9 cellular contexts compared by ENCODE assay signal in the genomic region with DNA sequence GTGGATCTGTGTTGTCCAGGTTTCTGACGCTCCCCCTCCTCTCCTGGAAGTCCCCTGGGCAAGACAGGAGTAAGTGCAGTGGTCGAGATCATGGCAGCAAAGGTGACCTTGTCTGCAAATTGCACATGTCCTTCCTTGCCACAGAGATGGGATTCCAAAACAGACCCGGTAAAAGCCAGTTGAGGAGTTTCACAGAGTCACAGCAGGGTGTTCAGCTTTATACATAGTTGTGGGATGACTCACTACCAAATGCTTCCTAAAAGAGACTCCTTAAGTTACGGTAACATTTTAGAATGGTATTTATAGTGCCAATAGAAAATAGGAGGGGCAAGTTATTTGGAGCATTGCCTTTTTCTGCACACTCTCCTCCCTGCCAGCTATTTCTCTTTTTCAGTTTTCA.
DNase-seq lines count a peak whose midpoint lies in the region; ATAC-seq and TF ChIP-seq lines count a peak whose summit lies in the region.
"Had no signal": no experiment of that assay in that cellular context is flagged by ENCODE, and none has a peak within 500 bp of the region (broad histone marks: within the 10 kb centered on the region; RNA-seq: fewer than 3 reads in every experiment).

No MANE protein-coding gene starts in this region.

- H3K27me3 ChIP-seq in sigmoid colon: no peaks in the 10 kb centered on the region

- H3K27ac Mint-ChIP-seq in activated naive CD4-positive, alpha-beta T cell treated with anti-CD3 and anti-CD28 coated beads, Interleukin-2, amount 10 ng/mL, durations not matched to agents 7 days and 5 days: no peak overlapping the region
- H3K27ac Mint-ChIP-seq: CD4-positive, CD25-positive, alpha-beta regulatory T cell had no signal

- 23 to 47% methylated on average over 4 of the region's 4 CpGs for WGBS in sigmoid colon, 2 donors

- peak overlapping the region; percentile 72 for H3K4me3 ChIP-seq in SK-N-MC
- no peak overlapping the region for H3K4me3 ChIP-seq in sigmoid colon

- H3K4me1 ChIP-seq in sigmoid colon: peaks cover 0 to 43% (median 32%) of the 10 kb centered on the region in 4 donors

- H3K9me3 ChIP-seq in SK-N-MC (ENCODE audit: low read depth, low read length) (no peaks in the 10 kb centered on the region), sigmoid colon (no peaks in the 10 kb centered on the region)

- CTCF ChIA-PET in activated naive CD4-positive, alpha-beta T cell treated with anti-CD3 and anti-CD28 coated beads, Interleukin-2, amount 10 ng/mL, durations not matched to agents 7 days and 5 days (lab: Charles Lee): no interaction called here

- TF ChIP-seq EP300 in sigmoid colon (IDR thresholded peaks at IDR 0.05): no peak

- peaks cover 4% of the 10 kb centered on the region; the same call in 1 of the 2 replicates for H3K36me3 ChIP-seq in SK-N-MC (ENCODE audit: insufficient read depth, low read length)
- no peaks in the 10 kb centered on the region for H3K36me3 ChIP-seq in sigmoid colon

- no peaks in the 10 kb centered on the region for H3K4me1 Mint-ChIP-seq in activated naive CD4-positive, alpha-beta T cell treated with anti-CD3 and anti-CD28 coated beads, Interleukin-2, amount 10 ng/mL, durations not matched to agents 7 days and 5 days
- H3K4me1 Mint-ChIP-seq: CD4-positive, CD25-positive, alpha-beta regulatory T cell had no signal

- TF ChIP-seq POLR2A in sigmoid colon (IDR thresholded peaks at IDR 0.05): no peak

- H3K36me3 Mint-ChIP-seq in activated naive CD4-positive, alpha-beta T cell treated with anti-CD3 and anti-CD28 coated beads, Interleukin-2, amount 10 ng/mL, durations not matched to agents 7 days and 5 days: no peaks in the 10 kb centered on the region
- H3K36me3 Mint-ChIP-seq: CD4-positive, CD25-positive, alpha-beta regulatory T cell had no signal

- H3K9me3 Mint-ChIP-seq in activated naive CD4-positive, alpha-beta T cell treated with anti-CD3 and anti-CD28 coated beads, Interleukin-2, amount 10 ng/mL, durations not matched to agents 7 days and 5 days: no peaks in the 10 kb centered on the region
- H3K9me3 Mint-ChIP-seq: CD4-positive, CD25-positive, alpha-beta regulatory T cell had no signal

- H3K9ac ChIP-seq in SK-N-MC (ENCODE audit: insufficient read length): peak overlapping the region; percentile 54

- DNase-seq in HCEC 1CT (peak; percentile 91), SK-N-MC (ENCODE audit: low read depth, low spot score) (peak; percentile 89), Right ventricle myocardium superior (no peak), sigmoid colon (no peak)
- no peak for DNase-seq in activated naive CD4-positive, alpha-beta T cell treated with anti-CD3 and anti-CD28 coated beads, Interleukin-2, amount 10 ng/mL, durations not matched to agents 7 days and 5 days
- DNase-seq: CD4-positive, CD25-positive, alpha-beta regulatory T cell had no signal

- H3K27ac ChIP-seq in 22Rv1: peak overlapping the region; percentile 45
- H3K27ac ChIP-seq in SK-N-MC: peak overlapping the region; percentile 93
- H3K27ac ChIP-seq in sigmoid colon: peak overlapping the region; percentile 63 to 86 (median 78)

- H3K27me3 Mint-ChIP-seq in activated naive CD4-positive, alpha-beta T cell treated with anti-CD3 and anti-CD28 coated beads, Interleukin-2, amount 10 ng/mL, durations not matched to agents 7 days and 5 days: no peaks in the 10 kb centered on the region
- H3K27me3 Mint-ChIP-seq: CD4-positive, CD25-positive, alpha-beta regulatory T cell had no signal

- no peak for TF ChIP-seq CTCF in 22Rv1 (IDR thresholded peaks at IDR 0.05)
- no peak for TF ChIP-seq CTCF in sigmoid colon (IDR thresholded peaks at IDR 0.05)

- ATAC-seq in Right ventricle myocardium superior (ENCODE audit: poor library complexity) (peak; percentile 72), HG03045 (IDR thresholded peaks at IDR 0.05; ENCODE audit: unreplicated experiment) (no peak), GM19452 (IDR thresholded peaks at IDR 0.05; ENCODE audit: unreplicated experiment) (no peak)

- H3K4me3 Mint-ChIP-seq in activated naive CD4-positive, alpha-beta T cell treated with anti-CD3 and anti-CD28 coated beads, Interleukin-2, amount 10 ng/mL, durations not matched to agents 7 days and 5 days: no peak overlapping the region
- H3K4me3 Mint-ChIP-seq: CD4-positive, CD25-positive, alpha-beta regulatory T cell had no signal

- intact Hi-C loops in Right ventricle myocardium superior (cut with DNase I) (no loop called here), sigmoid colon (cut with DNase I) (no loop called here)

Comparison
In these comparisons a context has a peak if more than half of its experiments do, and no peak if none do; other contexts are left out.
1. DNase-seq: peak in HCEC 1CT (single experiment) and SK-N-MC (single experiment); none in Right ventricle myocardium superior (single experiment), sigmoid colon (single experiment) and activated naive CD4-positive, alpha-beta T cell treated with anti-CD3 and anti-CD28 coated beads, Interleukin-2, amount 10 ng/mL, durations not matched to agents 7 days and 5 days (single experiment).
2. Peak in every context shown above with its lines, with median percentiles within 50 percentile points of each other: H3K27ac ChIP-seq.